ENCODE assay signal across 8 cellular contexts in genomic region chr3:152376351-152377183, GRCh38.
DNase-seq lines count a peak whose midpoint lies in the region; ATAC-seq, FAIRE-seq and TF ChIP-seq lines count a peak whose summit lies in the region.

No MANE protein-coding gene starts in this region.

- H3K4me3 Mint-ChIP-seq in naive thymus-derived CD8-positive, alpha-beta T cell: peak overlapping the region in 7 of 10 donors; percentile 13 to 55 (median 39)
- H3K4me3 Mint-ChIP-seq in type B pancreatic cell: no peak overlapping the region

- ATAC-seq in GM21390 (IDR thresholded peaks at IDR 0.05; ENCODE audit: unreplicated experiment) (peak; percentile 78), HG03565 (IDR thresholded peaks at IDR 0.05; ENCODE audit: unreplicated experiment) (peak; percentile 73)
- peak in 1 of 2 donors; percentile 49 for ATAC-seq in naive thymus-derived CD8-positive, alpha-beta T cell

- FAIRE-seq in D721Med (lab: Jason Lieb, UNC): no peak

- H3K4me3 ChIP-seq in GM08714 (ENCODE audit: low read length): peak overlapping the region; percentile 8; the same call in 1 of the 2 replicates

- H3K27me3 Mint-ChIP-seq in naive thymus-derived CD8-positive, alpha-beta T cell: no peaks in the 10 kb centered on the region
- H3K27me3 Mint-ChIP-seq in type B pancreatic cell: no peaks in the 10 kb centered on the region

- peak overlapping the region; percentile 89 for H3K27ac ChIP-seq in angular gyrus (ENCODE audit: low read depth, low read length)

- peaks cover 10 to 56% (median 30%) of the 10 kb centered on the region in 3 donors for H3K36me3 Mint-ChIP-seq in naive thymus-derived CD8-positive, alpha-beta T cell
- H3K36me3 Mint-ChIP-seq in type B pancreatic cell: peaks cover 13% of the 10 kb centered on the region

- peaks cover 0 to 12% (median 0%) of the 10 kb centered on the region in 9 donors for H3K9me3 Mint-ChIP-seq in naive thymus-derived CD8-positive, alpha-beta T cell
- no peaks in the 10 kb centered on the region for H3K9me3 Mint-ChIP-seq in type B pancreatic cell

- H3K4me1 Mint-ChIP-seq in naive thymus-derived CD8-positive, alpha-beta T cell: peaks cover 32 to 90% (median 68%) of the 10 kb centered on the region in 4 donors
- peaks cover 9% of the 10 kb centered on the region for H3K4me1 Mint-ChIP-seq in type B pancreatic cell (ENCODE audit: unreplicated experiment)

- POLR2A ChIA-PET in naive thymus-derived CD8-positive, alpha-beta T cell (lab: Charles Lee): no interaction called here

- peak in 1 of 10 donors; percentile 18 for DNase-seq in naive thymus-derived CD8-positive, alpha-beta T cell
- DNase-seq in type B pancreatic cell (ENCODE audit: extremely low spot score, unreplicated experiment): no peak
- no peak for DNase-seq in activated CD8-positive, alpha-beta memory T cell treated with anti-CD3 and anti-CD28 coated beads, Interleukin-2, amount 50 U/mL, for 48 hours
- no peak for DNase-seq in D721Med (ENCODE audit: insufficient read length, low spot score)

- H3K27ac Mint-ChIP-seq in naive thymus-derived CD8-positive, alpha-beta T cell: peak overlapping the region; percentile 5 to 91 (median 76)
- H3K27ac Mint-ChIP-seq in type B pancreatic cell: no peak overlapping the region

- TF ChIP-seq CTCF in type B pancreatic cell (conservative IDR thresholded peaks at IDR 0.05): no peak
- no peak for TF ChIP-seq CTCF in D721Med (IDR thresholded peaks at IDR 0.05; ENCODE audit: insufficient read depth, missing control alignments)
